ENCODE assay signal across 20 cellular contexts in the genomic region with DNA sequence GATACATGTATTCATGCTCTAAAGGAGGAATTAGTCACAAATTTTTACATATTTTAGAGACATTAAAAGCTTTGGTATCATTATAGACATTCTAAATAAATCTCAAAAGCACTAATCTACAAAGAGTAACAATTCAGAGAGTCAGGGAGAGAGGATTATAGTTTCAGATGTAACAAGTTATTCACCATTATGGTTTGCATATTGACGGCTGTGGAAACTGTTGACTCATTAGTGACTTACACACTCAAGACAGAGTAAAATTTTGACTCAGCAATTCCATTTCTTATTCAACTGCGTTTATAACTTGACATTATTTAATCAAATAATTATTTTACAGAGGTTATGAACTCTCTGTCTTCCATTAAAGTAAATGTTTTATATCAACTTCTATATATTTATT.
DNase-seq lines count a peak whose midpoint lies in the region; ATAC-seq, FAIRE-seq and TF ChIP-seq lines count a peak whose summit lies in the region.
"Had no signal": no experiment of that assay in that cellular context is flagged by ENCODE, and none has a peak within 500 bp of the region (broad histone marks: within the 10 kb centered on the region; RNA-seq: fewer than 3 reads in every experiment).

No MANE protein-coding gene starts in this region.

- H3K4me2 ChIP-seq in fibroblast of lung (ENCODE audit: extremely low read depth, insufficient read depth, low read length) = no peak overlapping the region

- ATAC-seq in RWPE2 (ENCODE audit: low read depth) = peak; percentile 64
- ATAC-seq: left cardiac atrium; stimulated activated naive B cell treated with anti-CD40 and anti-IgM and Interleukin-4, amounts not matched to agents 10 μg/mL and 1 μg/mL and 100 μg/mL, for 72 hours had no signal

- H2AFZ ChIP-seq in fibroblast of lung (ENCODE audit: low read length) = no peak overlapping the region

- no peaks in the 10 kb centered on the region for H3K79me2 ChIP-seq in fibroblast of lung (ENCODE audit: control insufficient read depth, insufficient read depth, low read length)

- DNase-seq in H54 (ENCODE audit: insufficient read length, low spot score) (no peak), RWPE2 (ENCODE audit: low spot score) (no peak), fibroblast of lung (ENCODE audit: low read depth in 2 of 2) (peak; percentile 10 to 70), small intestine (no peak), testis (no peak), DMS79 (lab: John Stamatoyannopoulos, UW) (no peak), right atrium auricular region (ENCODE audit: low spot score) (no peak), left ventricle myocardium inferior (no peak)
- DNase-seq: activated CD4-positive, alpha-beta T cell treated with anti-CD3 and anti-CD28 coated beads, Interleukin-2, amount 50 U/mL, for 48 hours; activated gamma-delta T cell; DMS79 treated with DMSO at 0.1 percent for 48 hours; dorsolateral prefrontal cortex; left cardiac atrium; midbrain; NCI-H2107; SIG-M5; stimulated activated CD4-positive, alpha-beta T cell treated with anti-CD3 and anti-CD28 coated beads, Interleukin-2, amount 100 ng/mL, for 24 hours; stimulated activated naive B cell treated with anti-CD40 and anti-IgM and Interleukin-4, amounts not matched to agents 10 μg/mL and 1 μg/mL and 100 μg/mL, for 72 hours; transverse colon had no signal

- no peaks in the 10 kb centered on the region for H4K20me1 ChIP-seq in fibroblast of lung (ENCODE audit: control insufficient read depth, extremely low read depth, insufficient read depth, low read length)

- H3K9ac ChIP-seq in fibroblast of lung (ENCODE audit: insufficient read depth, low read length) = no peak overlapping the region

- H3K4me1 ChIP-seq in RWPE2 (ENCODE audit: insufficient read depth, poor library complexity, severe bottlenecking) = peaks cover 24% of the 10 kb centered on the region
- H3K4me1 ChIP-seq in fibroblast of lung (ENCODE audit: control insufficient read depth, extremely low read depth, insufficient read depth, low read length) = no peaks in the 10 kb centered on the region
- H3K4me1 ChIP-seq in small intestine (ENCODE audit: control insufficient read depth in 2 of 2, insufficient read depth in 1 of 2, low read depth in 1 of 2, low read length in 1 of 2) = no peaks in the 10 kb centered on the region
- no peaks in the 10 kb centered on the region for H3K4me1 ChIP-seq in testis
- H3K4me1 ChIP-seq in right atrium auricular region = no peaks in the 10 kb centered on the region
- no peaks in the 10 kb centered on the region for H3K4me1 ChIP-seq in left ventricle myocardium inferior
- H3K4me1 ChIP-seq: transverse colon had no signal

- FAIRE-seq in H54 (lab: Jason Lieb, UNC) (peak; percentile 83), small intestine (lab: Jason Lieb, UNC) (peak; percentile 39)

- H3K27me3 ChIP-seq in RWPE2 (ENCODE audit: insufficient read depth, poor library complexity, severe bottlenecking) (no peaks in the 10 kb centered on the region), fibroblast of lung (ENCODE audit: control insufficient read depth, insufficient read depth, low read length) (no peaks in the 10 kb centered on the region), small intestine (ENCODE audit: control insufficient read depth in 2 of 2, insufficient read depth in 2 of 2, low read length in 2 of 2) (no peaks in the 10 kb centered on the region), testis (no peaks in the 10 kb centered on the region), right atrium auricular region (no peaks in the 10 kb centered on the region), left ventricle myocardium inferior (ENCODE audit: low read depth) (no peaks in the 10 kb centered on the region)
- H3K27me3 ChIP-seq: dorsolateral prefrontal cortex, transverse colon had no signal

- H3K36me3 ChIP-seq in RWPE2 (ENCODE audit: low read depth) (no peaks in the 10 kb centered on the region), fibroblast of lung (ENCODE audit: control insufficient read depth, insufficient read depth, low read length) (no peaks in the 10 kb centered on the region), small intestine (ENCODE audit: control insufficient read depth in 2 of 2, insufficient read depth in 2 of 2, low read length in 2 of 2) (no peaks in the 10 kb centered on the region), testis (ENCODE audit: low read depth, missing control alignments) (no peaks in the 10 kb centered on the region), right atrium auricular region (no peaks in the 10 kb centered on the region), left ventricle myocardium inferior (no peaks in the 10 kb centered on the region)
- H3K36me3 ChIP-seq: transverse colon had no signal

- H3K27ac ChIP-seq in RWPE2 (ENCODE audit: poor library complexity, severe bottlenecking) (no peak overlapping the region), fibroblast of lung (ENCODE audit: insufficient read depth, low read length) (no peak overlapping the region), small intestine (ENCODE audit: low read depth in 1 of 2, low read length in 1 of 2) (no peak overlapping the region), testis (no peak overlapping the region), right atrium auricular region (no peak overlapping the region), left ventricle myocardium inferior (replicated peaks) (no peak overlapping the region)
- H3K27ac ChIP-seq: dorsolateral prefrontal cortex, transverse colon, VCaP had no signal

- TF ChIP-seq CTCF in RWPE2 (IDR thresholded peaks at IDR 0.05; ENCODE audit: poor library complexity, severe bottlenecking) = no peak
- no peak for TF ChIP-seq CTCF in fibroblast of lung (conservative IDR thresholded peaks at IDR 0.05 in 1 of 2, IDR thresholded peaks at IDR 0.05 in 1 of 2; ENCODE audit: low read depth in 1 of 2, low read length in 2 of 2)
- TF ChIP-seq CTCF in testis (IDR thresholded peaks at IDR 0.05) = no peak
- TF ChIP-seq CTCF in right atrium auricular region (IDR thresholded peaks at IDR 0.05) = no peak
- no peak for TF ChIP-seq CTCF in left ventricle myocardium inferior (IDR thresholded peaks at IDR 0.05; ENCODE audit: borderline replicate concordance)

- TF ChIP-seq POLR2A in H54 (IDR thresholded peaks at IDR 0.05; ENCODE audit: low read depth, low read length) (no peak), testis (IDR thresholded peaks at IDR 0.05) (no peak)

- WGBS in small intestine, 3 donors = 51 to 68% (median 64%) methylated on average over 2 of the region's 2 CpGs
- 74% methylated on average over 2 of the region's 2 CpGs for WGBS in testis, 2 donors

- intact Hi-C loops in testis (cut with DNase I; ENCODE audit: low total_unique reads) (no loop called here), left ventricle myocardium inferior (cut with micrococcal nuclease) (no loop called here)

- no peak overlapping the region for H3K4me3 ChIP-seq in RWPE2 (ENCODE audit: severe bottlenecking)
- no peak overlapping the region for H3K4me3 ChIP-seq in fibroblast of lung (replicated peaks in 1 of 4; ENCODE audit: control extremely low read depth in 1 of 4, insufficient read depth in 1 of 4, low read depth in 3 of 4, low read length in 4 of 4)
- H3K4me3 ChIP-seq in small intestine (ENCODE audit: low read depth in 1 of 2, low read length in 2 of 2) = no peak overlapping the region
- H3K4me3 ChIP-seq in testis = no peak overlapping the region
- H3K4me3 ChIP-seq in right atrium auricular region = no peak overlapping the region
- no peak overlapping the region for H3K4me3 ChIP-seq in left ventricle myocardium inferior
- H3K4me3 ChIP-seq: dorsolateral prefrontal cortex, transverse colon had no signal

- no peaks in the 10 kb centered on the region for H3K9me3 ChIP-seq in RWPE2 (ENCODE audit: severe bottlenecking)
- H3K9me3 ChIP-seq in fibroblast of lung (ENCODE audit: control insufficient read depth, insufficient read depth, low read depth, low read length) = no peaks in the 10 kb centered on the region
- H3K9me3 ChIP-seq in small intestine (ENCODE audit: control insufficient read depth, low read depth) = no peaks in the 10 kb centered on the region
- H3K9me3 ChIP-seq in testis = no peaks in the 10 kb centered on the region
- H3K9me3 ChIP-seq in right atrium auricular region = peaks cover 0 to 10% of the 10 kb centered on the region in 2 donors
- peaks cover 19% of the 10 kb centered on the region for H3K9me3 ChIP-seq in left ventricle myocardium inferior (replicated peaks)
- H3K9me3 ChIP-seq: transverse colon had no signal

Comparison
In these comparisons a context has a peak if more than half of its experiments do, and no peak if none do; other contexts are left out.
1. DNase-seq: peak in fibroblast of lung (2 of 2); none in H54 (single experiment), RWPE2 (single experiment), small intestine (single experiment), testis (single experiment), DMS79 (single experiment), right atrium auricular region (single experiment) and left ventricle myocardium inferior (single experiment).